ENCODE assay signal across 8 cellular contexts in genomic region chr1:218700666-218701065, GRCh38.
"Had no signal": no experiment of that assay in that cellular context is flagged by ENCODE, and none has a peak within 500 bp of the region (broad histone marks: within the 10 kb centered on the region; RNA-seq: fewer than 3 reads in every experiment).

No MANE protein-coding gene starts in this region.

- H3K36me3 ChIP-seq: HAP-1 had no signal

- DNase-seq: GM23248, GOT3, H7, HFFc6, KG1 had no signal

- H3K4me3 ChIP-seq: GM23248, HAP-1 had no signal

- H3K9me3 ChIP-seq: HAP-1 had no signal

- H2AFZ ChIP-seq: GM23248 had no signal

- H3K9ac ChIP-seq: GM23248 had no signal

- H3K4me1 ChIP-seq: HAP-1 had no signal

- H3K27ac ChIP-seq: GM23248, HL-60 had no signal

- ATAC-seq: HCT116 had no signal
